12 cellular contexts compared by ENCODE assay signal in genomic region chr16:56551796-56552738, GRCh38. TPM values are rescaled to one million over a fixed set of nuclear protein-coding genes. Genes with fewer than 3 reads are reported as not detected.
DNase-seq lines count a peak whose midpoint lies in the region; ATAC-seq and TF ChIP-seq lines count a peak whose summit lies in the region.
"Had no signal": no experiment of that assay in that cellular context is flagged by ENCODE, and none has a peak within 500 bp of the region (broad histone marks: within the 10 kb centered on the region; RNA-seq: fewer than 3 reads in every experiment).

No MANE protein-coding gene starts in this region.

- H3K23ac ChIP-seq in mesenchymal stem cell (ENCODE audit: low read length in 2 of 2), result no peak overlapping the region

- no peak overlapping the region for H3K4ac ChIP-seq in mesenchymal stem cell (ENCODE audit: low read depth in 1 of 2, low read length in 2 of 2)

- H3K9me3 ChIP-seq in mesenchymal stem cell (ENCODE audit: control insufficient read depth, low read length) (no peaks in the 10 kb centered on the region), upper lobe of right lung (no peaks in the 10 kb centered on the region)
- H3K9me3 ChIP-seq: Peyer's patch had no signal

- no peaks in the 10 kb centered on the region for H3K36me3 ChIP-seq in mesenchymal stem cell (ENCODE audit: control insufficient read depth in 1 of 2, insufficient read depth in 2 of 2, low read depth in 1 of 2, low read length in 2 of 2)
- no peaks in the 10 kb centered on the region for H3K36me3 ChIP-seq in upper lobe of right lung
- H3K36me3 ChIP-seq: Peyer's patch had no signal

- H3K27me3 Mint-ChIP-seq in progenitor cell of endocrine pancreas (peaks cover 29% of the 10 kb centered on the region), chondrocyte (ENCODE audit: low read depth) (peaks cover 12% of the 10 kb centered on the region)

- H3K27ac ChIP-seq in caudate nucleus (ENCODE audit: low read depth, low read length) (peak overlapping the region; percentile 99), mesenchymal stem cell (ENCODE audit: low read length, poor library complexity, severe bottlenecking) (no peak overlapping the region), upper lobe of right lung (no peak overlapping the region)
- H3K27ac ChIP-seq: Peyer's patch had no signal

- no peak overlapping the region for H2BK120ac ChIP-seq in mesenchymal stem cell (ENCODE audit: low read depth, low read length)

- H3K27me3 ChIP-seq in mesenchymal stem cell (ENCODE audit: control insufficient read depth in 1 of 2, insufficient read depth in 1 of 2, low read length in 2 of 2) (peaks cover 6 to 47% of the 10 kb centered on the region in 2 experiments), upper lobe of right lung (peaks cover 5% of the 10 kb centered on the region)
- H3K27me3 ChIP-seq: Peyer's patch had no signal

- H4K91ac ChIP-seq in mesenchymal stem cell (ENCODE audit: low read length), result no peak overlapping the region

- no peak overlapping the region for H2BK5ac ChIP-seq in mesenchymal stem cell (ENCODE audit: low read depth, low read length, poor library complexity, severe bottlenecking)

- H3K4me3 Mint-ChIP-seq in progenitor cell of endocrine pancreas (ENCODE audit: low read depth), result no peak overlapping the region
- no peak overlapping the region for H3K4me3 Mint-ChIP-seq in chondrocyte (ENCODE audit: unreplicated experiment)

- H4K8ac ChIP-seq in mesenchymal stem cell (ENCODE audit: low read length), result no peak overlapping the region

- no peaks in the 10 kb centered on the region for H3K79me1 ChIP-seq in mesenchymal stem cell (replicated peaks; ENCODE audit: low read length, poor library complexity, severe bottlenecking)

- H3K4me3 ChIP-seq in mesenchymal stem cell (ENCODE audit: insufficient read depth in 1 of 2, low read depth in 1 of 2, low read length in 2 of 2) (no peak overlapping the region), upper lobe of right lung (no peak overlapping the region)
- H3K4me3 ChIP-seq: Peyer's patch had no signal

- H3K36me3 Mint-ChIP-seq in progenitor cell of endocrine pancreas (ENCODE audit: insufficient read depth), result no peaks in the 10 kb centered on the region
- no peaks in the 10 kb centered on the region for H3K36me3 Mint-ChIP-seq in chondrocyte (ENCODE audit: low read depth)

- no peaks in the 10 kb centered on the region for H3K4me1 Mint-ChIP-seq in progenitor cell of endocrine pancreas (ENCODE audit: low read depth)
- H3K4me1 Mint-ChIP-seq in chondrocyte (ENCODE audit: low read depth), result peaks cover 6% of the 10 kb centered on the region

- H3K27ac Mint-ChIP-seq in progenitor cell of endocrine pancreas, result no peak overlapping the region
- no peak overlapping the region for H3K27ac Mint-ChIP-seq in chondrocyte (ENCODE audit: unreplicated experiment)

- no peak overlapping the region for H3K18ac ChIP-seq in mesenchymal stem cell (ENCODE audit: low read depth in 1 of 2, low read length in 2 of 2)

- H3K4me1 ChIP-seq in mesenchymal stem cell (ENCODE audit: control insufficient read depth, insufficient read depth, low read depth, low read length) (peaks cover under 1% of the 10 kb centered on the region), upper lobe of right lung (peaks cover 6% of the 10 kb centered on the region)
- H3K4me1 ChIP-seq: Peyer's patch had no signal

- H2AK5ac ChIP-seq in mesenchymal stem cell (ENCODE audit: low read length, severe bottlenecking), result no peak overlapping the region

- TF ChIP-seq CTCF in upper lobe of right lung (IDR thresholded peaks at IDR 0.05) (no peak), progenitor cell of endocrine pancreas (IDR thresholded peaks at IDR 0.05; ENCODE audit: unreplicated experiment) (no peak), chondrocyte (IDR thresholded peaks at IDR 0.05) (no peak)

- H2AFZ ChIP-seq in mesenchymal stem cell (ENCODE audit: low read depth, low read length), result no peak overlapping the region

- intact Hi-C loops in upper lobe of right lung (cut with DNase I), result no loop called here

- no peak overlapping the region for H3K14ac ChIP-seq in mesenchymal stem cell (ENCODE audit: low read length in 2 of 2)

- peak overlapping the region; percentile 19 for H3K9ac ChIP-seq in mesenchymal stem cell (ENCODE audit: low read length)

- no peak overlapping the region for H2BK12ac ChIP-seq in mesenchymal stem cell (ENCODE audit: low read length in 2 of 2)

- WGBS in mesenchymal stem cell, result 66% methylated on average over 10 of the region's 11 CpGs

- H2BK15ac ChIP-seq in mesenchymal stem cell (ENCODE audit: low read depth, poor library complexity, severe bottlenecking), result no peak overlapping the region

- peak; percentile 4 for DNase-seq in NCI-H2227 (lab: John Stamatoyannopoulos, UW; ENCODE audit: unreplicated experiment)
- DNase-seq in NCI-H2227 treated with DMSO at 0.1 percent for 48 hours (lab: John Stamatoyannopoulos, UW), result no peak
- DNase-seq in caudate nucleus (lab: John Stamatoyannopoulos, UW), result peak in 57 of 61 donors; percentile 9 to 92 (median 64)
- DNase-seq in mesenchymal stem cell, result no peak
- DNase-seq in upper lobe of right lung, result no peak
- DNase-seq in progenitor cell of endocrine pancreas (ENCODE audit: low spot score, unreplicated experiment), result no peak
- no peak for DNase-seq in chondrocyte (ENCODE audit: low spot score)

- H3K4me2 ChIP-seq in mesenchymal stem cell (ENCODE audit: low read length, poor library complexity, severe bottlenecking), result no peak overlapping the region

- ATAC-seq in upper lobe of right lung, result peak; percentile 24
- no peak for ATAC-seq in HG02763 (IDR thresholded peaks at IDR 0.05; ENCODE audit: unreplicated experiment)

- no peaks in the 10 kb centered on the region for H3K9me3 Mint-ChIP-seq in progenitor cell of endocrine pancreas (ENCODE audit: low read depth)
- H3K9me3 Mint-ChIP-seq in chondrocyte (ENCODE audit: low read depth), result no peaks in the 10 kb centered on the region

RNA-seq across cellular contexts. Expression of gene MT4, which starts 12.8 kb away (rescaled TPM):
- polyA plus RNA-seq in mesenchymal stem cell (2013, experiment 1 of 2), result not detected
- polyA plus RNA-seq in mesenchymal stem cell (2013, experiment 2 of 2), result not detected
- total RNA-seq in upper lobe of right lung (not detected), progenitor cell of endocrine pancreas (not detected in 2 replicates), chondrocyte (not detected in 3 replicates)
- total RNA-seq: fibroblast of lung, LHCN-M2, mononuclear cell, Peyer's patch had no signal
- polyA plus RNA-seq: fibroblast of lung had no signal

RNA-seq across cellular contexts. Expression of gene BBS2, which starts 32.2 kb away (rescaled TPM):
- polyA plus RNA-seq in mesenchymal stem cell (2013, experiment 1 of 2), result 22.8 TPM
- polyA plus RNA-seq in mesenchymal stem cell (2013, experiment 2 of 2), result 21.2 TPM
- total RNA-seq in upper lobe of right lung (29.5 TPM), progenitor cell of endocrine pancreas (52.3 and 56.0 TPM in 2 replicates), chondrocyte (32.6 to 47.0 TPM (median 36.9 TPM) in 3 replicates)

RNA-seq across cellular contexts. Expression of gene MT3, which starts 37.3 kb away (rescaled TPM):
- not detected for polyA plus RNA-seq in mesenchymal stem cell (2013, experiment 1 of 2)
- polyA plus RNA-seq in mesenchymal stem cell (2013, experiment 2 of 2), result 0.18 TPM
- total RNA-seq in upper lobe of right lung (not detected), progenitor cell of endocrine pancreas (not detected in 2 replicates), chondrocyte (0.77 TPM in 1 of 3 replicates, not detected in the others)
- total RNA-seq: fibroblast of lung, LHCN-M2, Peyer's patch had no signal
- polyA plus RNA-seq: fibroblast of lung had no signal

RNA-seq across cellular contexts. Expression of gene MT2A, which starts 56.3 kb away (rescaled TPM):
- 1,482 TPM for polyA plus RNA-seq in mesenchymal stem cell (2013, experiment 1 of 2)
- polyA plus RNA-seq in mesenchymal stem cell (2013, experiment 2 of 2), result 1,482 TPM
- total RNA-seq in upper lobe of right lung (349 TPM), progenitor cell of endocrine pancreas (11.5 TPM in 2 replicates), chondrocyte (160 to 407 TPM (median 183 TPM) in 3 replicates)

Comparison
In these comparisons a context has a peak if more than half of its experiments do, and no peak if none do; other contexts are left out.
1. DNase-seq: peak in NCI-H2227 (single experiment) and caudate nucleus (57 of 61); none in NCI-H2227 treated with DMSO at 0.1 percent for 48 hours (single experiment), mesenchymal stem cell (single experiment), upper lobe of right lung (single experiment), progenitor cell of endocrine pancreas (single experiment) and chondrocyte (single experiment).